2 cellular contexts compared by ENCODE assay signal in the genomic region with DNA sequence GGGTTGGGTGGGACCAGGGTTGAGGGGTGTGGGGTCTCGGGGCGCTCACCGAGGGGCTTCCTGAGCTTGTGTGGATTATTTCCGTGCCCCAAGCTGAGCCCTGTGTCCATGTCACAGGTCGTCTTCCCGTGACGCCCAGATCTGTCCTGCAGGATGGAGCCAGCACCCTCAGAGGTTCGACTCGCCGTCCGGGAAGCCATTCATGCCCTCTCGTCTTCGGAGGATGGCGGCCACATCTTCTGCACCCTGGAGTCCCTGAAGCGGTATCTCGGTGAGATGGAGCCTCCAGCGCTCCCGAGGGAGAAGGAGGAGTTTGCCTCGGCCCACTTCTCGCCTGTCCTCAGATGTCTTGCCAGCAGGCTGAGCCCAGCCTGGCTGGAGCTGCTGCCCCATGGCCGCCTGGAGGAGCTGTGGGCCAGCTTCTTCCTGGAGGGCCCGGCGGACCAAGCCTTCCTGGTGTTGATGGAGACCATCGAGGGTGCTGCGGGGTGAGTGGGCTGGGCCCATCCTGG.
TF ChIP-seq lines count a peak whose summit lies in the region.

No MANE protein-coding gene starts in this region.

TF ChIP-seq in HCT116, 20 proteins besides CTCF, POLR2A, EP300 and RAD21 (continued from another document):
- TF ChIP-seq EZH2phosphoT487 (IDR thresholded peaks at IDR 0.05; ENCODE audit: borderline replicate concordance), result no peak
- TF ChIP-seq TCF7L2 (IDR thresholded peaks at IDR 0.05; ENCODE audit: borderline replicate concordance, extremely low read depth, insufficient read depth, insufficient read length), result peak; percentile 48
- TF ChIP-seq FOSL1 (IDR thresholded peaks at IDR 0.05; ENCODE audit: low read depth), result no peak
TF ChIP-seq in HCT116: peak in this region for 1.

TF ChIP-seq in WTC11, 78 proteins besides CTCF, POLR2A, EP300 and RAD21 (continued from another document):
- TF ChIP-seq HMGA2 (CRISPR knock-in tag; IDR thresholded peaks at IDR 0.05), result no peak
- TF ChIP-seq CREM (CRISPR knock-in tag; IDR thresholded peaks at IDR 0.05), result no peak
